Comparison of ENCODE assay signal across 8 cellular contexts in genomic region chr17:8151641-8152111, GRCh38. TPM values are rescaled to one million over a fixed set of nuclear protein-coding genes. Genes with fewer than 3 reads are reported as not detected.
DNase-seq lines count a peak whose midpoint lies in the region; ATAC-seq and TF ChIP-seq lines count a peak whose summit lies in the region.

No MANE protein-coding gene starts in this region.

- TF ChIP-seq CTCF in esophagus muscularis mucosa (IDR thresholded peaks at IDR 0.05) (no peak), vagina (IDR thresholded peaks at IDR 0.05) (no peak)

- peaks cover 9% of the 10 kb centered on the region; the same call in 1 of the 2 replicates for H3K36me3 ChIP-seq in GM23248 (ENCODE audit: low read depth)
- H3K36me3 ChIP-seq in esophagus muscularis mucosa, result peaks cover 40 to 48% (median 44%) of the 10 kb centered on the region in 4 donors
- peaks cover 34% of the 10 kb centered on the region for H3K36me3 ChIP-seq in mucosa of stomach (ENCODE audit: control insufficient read depth, insufficient read depth, low read length)
- peaks cover 26 to 41% of the 10 kb centered on the region in 2 donors for H3K36me3 ChIP-seq in vagina

- no peak for ATAC-seq in HG03432 (IDR thresholded peaks at IDR 0.05; ENCODE audit: unreplicated experiment)
- no peak for ATAC-seq in GM18502 (IDR thresholded peaks at IDR 0.05; ENCODE audit: poor library complexity, unreplicated experiment)

- peak; percentile 54 for TF ChIP-seq POLR2A in esophagus muscularis mucosa (IDR thresholded peaks at IDR 0.05; ENCODE audit: low read depth)
- TF ChIP-seq POLR2A in vagina (IDR thresholded peaks at IDR 0.05), result peak in 1 of 2 donors; percentile 4

- H3K4me1 ChIP-seq in GM23248 (ENCODE audit: insufficient read depth), result peaks cover 37% of the 10 kb centered on the region
- H3K4me1 ChIP-seq in esophagus muscularis mucosa, result peaks cover 54 to 61% (median 59%) of the 10 kb centered on the region in 4 donors
- H3K4me1 ChIP-seq in mucosa of stomach (ENCODE audit: control insufficient read depth, insufficient read depth, low read length), result peaks cover 51% of the 10 kb centered on the region
- peaks cover 43% of the 10 kb centered on the region for H3K4me1 ChIP-seq in vagina

- H2AFZ ChIP-seq in GM23248, result no peak overlapping the region

- peak overlapping the region; percentile 86 for H3K4me2 ChIP-seq in GM23248 (ENCODE audit: unreplicated experiment)

- in situ Hi-C loops in GM23248 (cut with MboI), result no loop called here

- H3K4me3 ChIP-seq in GM23248, result peak overlapping the region; percentile 81
- H3K4me3 ChIP-seq in esophagus muscularis mucosa, result peak overlapping the region; percentile 72 to 93 (median 84)
- peak overlapping the region; percentile 17 for H3K4me3 ChIP-seq in mucosa of stomach (ENCODE audit: low read length)
- H3K4me3 ChIP-seq in vagina, result peak overlapping the region; percentile 84 to 98

- H3K27ac ChIP-seq in GM23248 (peak overlapping the region; percentile 100), esophagus muscularis mucosa (replicated peaks in 1 of 4) (peak overlapping the region; percentile 94 to 100 (median 100)), vagina (peak overlapping the region; percentile 100)

- peaks cover 21% of the 10 kb centered on the region for H3F3A ChIP-seq in GM23248 (ENCODE audit: insufficient read depth)

- H3K9me3 ChIP-seq in GM23248 (ENCODE audit: low read depth) (no peaks in the 10 kb centered on the region), esophagus muscularis mucosa (no peaks in the 10 kb centered on the region), mucosa of stomach (ENCODE audit: control insufficient read depth, low read length) (no peaks in the 10 kb centered on the region), vagina (no peaks in the 10 kb centered on the region)

- no peaks in the 10 kb centered on the region for H4K20me1 ChIP-seq in GM23248 (ENCODE audit: insufficient read depth)

- H3K27me3 ChIP-seq in GM23248 (replicated peaks; ENCODE audit: insufficient read depth) (no peaks in the 10 kb centered on the region), esophagus muscularis mucosa (no peaks in the 10 kb centered on the region), mucosa of stomach (ENCODE audit: control insufficient read depth, insufficient read depth, low read length) (no peaks in the 10 kb centered on the region), vagina (no peaks in the 10 kb centered on the region)

- H3K79me2 ChIP-seq in GM23248 (ENCODE audit: insufficient read depth), result peaks cover 32% of the 10 kb centered on the region

- peak overlapping the region; percentile 99 for H3K9ac ChIP-seq in GM23248
- peak overlapping the region; percentile 84 for H3K9ac ChIP-seq in mucosa of stomach (ENCODE audit: low read length)

- DNase-seq in AG08395 (ENCODE audit: low spot score) (peak; percentile 43), GM23248 (peak; percentile 93), UCSD-AML1 (lab: John Stamatoyannopoulos, UW; ENCODE audit: unreplicated experiment) (peak; percentile 55), esophagus muscularis mucosa (ENCODE audit: extremely low spot score) (peak; percentile 98), vagina (ENCODE audit: extremely low spot score in 2 of 2) (peak in 1 of 2 donors; percentile 96)

- TF ChIP-seq EP300 in esophagus muscularis mucosa (IDR thresholded peaks at IDR 0.05), result peak; percentile 99

- 1 to 2% methylated on average over 22 of the region's 22 CpGs for WGBS in GM23248 (ENCODE audit: low coverage in 1 of 2, low lambda C conversion rate in 2 of 2, missing lambda C conversion rate in 2 of 2), 2 experiments
- WGBS in esophagus muscularis mucosa, result under 1% methylated on average over 21 of the region's 22 CpGs

- H3K9me2 ChIP-seq in GM23248 (ENCODE audit: insufficient read depth), result no peaks in the 10 kb centered on the region

- intact Hi-C loops in esophagus muscularis mucosa (cut with DNase I) (loop anchor here (5.0 kb wide), 1 partner anchor 309 kb away; no protein-coding TSS in a partner anchor), vagina (cut with DNase I) (no loop called here)

RNA-seq across cellular contexts. Expression of gene PER1, which starts 0.5 kb away (rescaled TPM):
- 4.4 and 5.1 TPM in 2 replicates for total RNA-seq in GM23248 (2014; rRNA removed; shearing (Covaris generic))
- 5.3 and 5.9 TPM in 2 replicates for polyA plus RNA-seq in GM23248 (2016; fragmentation: Nextera tagmentation; extraction: Ambion mirVana)
- total RNA-seq in esophagus muscularis mucosa (100 to 1,000 TPM; 127 to 263 (median 168) TPM), vagina (215 TPM)

RNA-seq across cellular contexts. Expression of gene VAMP2, which starts 11.1 kb away (rescaled TPM):
- total RNA-seq in GM23248 (2014; rRNA removed; shearing (Covaris generic)), result 6.2 and 6.5 TPM in 2 replicates
- 25.5 and 27.1 TPM in 2 replicates for polyA plus RNA-seq in GM23248 (2016; fragmentation: Nextera tagmentation; extraction: Ambion mirVana)
- total RNA-seq in esophagus muscularis mucosa, result 10 to 100 TPM; 23.7 to 36.4 (median 33.0) TPM
- total RNA-seq in vagina, result 35.6 TPM

RNA-seq across cellular contexts. Expression of gene TMEM107, which starts 24.5 kb away (rescaled TPM):
- 11.6 TPM in 2 replicates for total RNA-seq in GM23248 (2014; rRNA removed; shearing (Covaris generic))
- polyA plus RNA-seq in GM23248 (2016; fragmentation: Nextera tagmentation; extraction: Ambion mirVana), result 20.6 and 20.9 TPM in 2 replicates
- total RNA-seq in esophagus muscularis mucosa, result 10 to 100 TPM; 10.4 to 17.8 (median 13.6) TPM
- total RNA-seq in vagina, result 20.6 TPM

RNA-seq across cellular contexts. Expression of gene HES7, which starts 27.8 kb away (rescaled TPM):
- total RNA-seq in GM23248 (2014; rRNA removed; shearing (Covaris generic)), result not detected in 2 replicates
- polyA plus RNA-seq in GM23248 (2016; fragmentation: Nextera tagmentation; extraction: Ambion mirVana), result not detected in 2 replicates
- 1 to 10 TPM in 1 of 4 donors, not detected in 3; 1.4 TPM for total RNA-seq in esophagus muscularis mucosa
- total RNA-seq in vagina, result not detected

RNA-seq across cellular contexts. Expression of gene ALOXE3, which starts 33.4 kb away (rescaled TPM):
- total RNA-seq in GM23248 (2014; rRNA removed; shearing (Covaris generic)), result under 0.01 TPM in 1 of 2 replicates, not detected in the other
- 0.11 and 0.19 TPM in 2 replicates for polyA plus RNA-seq in GM23248 (2016; fragmentation: Nextera tagmentation; extraction: Ambion mirVana)
- not detected for total RNA-seq in esophagus muscularis mucosa
- 1.5 TPM for total RNA-seq in vagina

Comparison
In these comparisons a context has a peak if more than half of its experiments do, and no peak if none do; other contexts are left out.
1. H3K4me3 ChIP-seq: peak in every context shown above with its lines; median percentile 91 in vagina; 84 in esophagus muscularis mucosa; 81 in GM23248; 17 in mucosa of stomach.
2. RNA of gene PER1, which starts 0.5 kb away (total RNA-seq): 215 TPM in vagina (single experiment) and 127 to 263 TPM in esophagus muscularis mucosa; 4.4 to 5.1 TPM in GM23248; every median in the first group is over 10 times any median in the second.
3. Peak in every context shown above with its lines, with median percentiles within 50 percentile points of each other: H3K27ac ChIP-seq.